In the genomic region with DNA sequence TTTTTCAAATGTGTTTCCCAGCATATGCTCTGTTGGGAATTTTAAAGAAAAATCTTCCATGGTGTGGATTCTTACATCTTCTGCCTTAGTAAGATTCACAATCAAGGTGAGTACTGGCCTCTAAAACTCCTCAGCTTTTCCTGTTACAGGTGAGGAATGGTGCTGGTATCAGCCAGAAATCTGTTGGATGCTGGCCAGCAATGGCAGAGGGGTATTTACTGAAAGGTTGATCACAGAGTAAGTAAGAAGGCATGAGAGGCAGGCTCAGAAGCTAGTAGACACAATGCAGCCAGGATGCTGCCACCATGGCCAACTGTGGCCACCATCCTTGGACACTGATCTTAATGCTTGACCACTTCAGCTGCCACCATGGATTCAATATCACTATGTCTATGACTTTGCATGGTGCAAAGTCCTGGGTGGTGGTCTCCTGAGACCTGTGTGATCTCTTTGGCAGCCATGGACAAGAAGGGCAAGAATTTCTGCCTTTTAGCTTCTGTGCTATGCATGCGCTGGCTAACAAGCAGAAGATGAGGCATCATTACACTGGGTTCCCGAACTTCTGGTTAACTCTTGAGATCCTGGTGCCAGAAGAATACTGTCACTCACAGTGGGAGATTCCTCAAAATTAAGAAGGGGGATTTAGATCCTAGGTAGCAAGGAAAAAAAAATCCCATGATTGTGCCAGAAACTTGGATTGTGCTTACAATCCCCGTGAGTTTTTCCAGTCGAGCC, we compare ENCODE assay signal across 1 cellular context.
TF ChIP-seq lines count a peak whose summit lies in the region.

No MANE protein-coding gene starts in this region.

TF ChIP-seq in H1, 55 proteins besides CTCF, POLR2A, EP300 and RAD21 (continued from another document):
- TF ChIP-seq, protein P1, sequence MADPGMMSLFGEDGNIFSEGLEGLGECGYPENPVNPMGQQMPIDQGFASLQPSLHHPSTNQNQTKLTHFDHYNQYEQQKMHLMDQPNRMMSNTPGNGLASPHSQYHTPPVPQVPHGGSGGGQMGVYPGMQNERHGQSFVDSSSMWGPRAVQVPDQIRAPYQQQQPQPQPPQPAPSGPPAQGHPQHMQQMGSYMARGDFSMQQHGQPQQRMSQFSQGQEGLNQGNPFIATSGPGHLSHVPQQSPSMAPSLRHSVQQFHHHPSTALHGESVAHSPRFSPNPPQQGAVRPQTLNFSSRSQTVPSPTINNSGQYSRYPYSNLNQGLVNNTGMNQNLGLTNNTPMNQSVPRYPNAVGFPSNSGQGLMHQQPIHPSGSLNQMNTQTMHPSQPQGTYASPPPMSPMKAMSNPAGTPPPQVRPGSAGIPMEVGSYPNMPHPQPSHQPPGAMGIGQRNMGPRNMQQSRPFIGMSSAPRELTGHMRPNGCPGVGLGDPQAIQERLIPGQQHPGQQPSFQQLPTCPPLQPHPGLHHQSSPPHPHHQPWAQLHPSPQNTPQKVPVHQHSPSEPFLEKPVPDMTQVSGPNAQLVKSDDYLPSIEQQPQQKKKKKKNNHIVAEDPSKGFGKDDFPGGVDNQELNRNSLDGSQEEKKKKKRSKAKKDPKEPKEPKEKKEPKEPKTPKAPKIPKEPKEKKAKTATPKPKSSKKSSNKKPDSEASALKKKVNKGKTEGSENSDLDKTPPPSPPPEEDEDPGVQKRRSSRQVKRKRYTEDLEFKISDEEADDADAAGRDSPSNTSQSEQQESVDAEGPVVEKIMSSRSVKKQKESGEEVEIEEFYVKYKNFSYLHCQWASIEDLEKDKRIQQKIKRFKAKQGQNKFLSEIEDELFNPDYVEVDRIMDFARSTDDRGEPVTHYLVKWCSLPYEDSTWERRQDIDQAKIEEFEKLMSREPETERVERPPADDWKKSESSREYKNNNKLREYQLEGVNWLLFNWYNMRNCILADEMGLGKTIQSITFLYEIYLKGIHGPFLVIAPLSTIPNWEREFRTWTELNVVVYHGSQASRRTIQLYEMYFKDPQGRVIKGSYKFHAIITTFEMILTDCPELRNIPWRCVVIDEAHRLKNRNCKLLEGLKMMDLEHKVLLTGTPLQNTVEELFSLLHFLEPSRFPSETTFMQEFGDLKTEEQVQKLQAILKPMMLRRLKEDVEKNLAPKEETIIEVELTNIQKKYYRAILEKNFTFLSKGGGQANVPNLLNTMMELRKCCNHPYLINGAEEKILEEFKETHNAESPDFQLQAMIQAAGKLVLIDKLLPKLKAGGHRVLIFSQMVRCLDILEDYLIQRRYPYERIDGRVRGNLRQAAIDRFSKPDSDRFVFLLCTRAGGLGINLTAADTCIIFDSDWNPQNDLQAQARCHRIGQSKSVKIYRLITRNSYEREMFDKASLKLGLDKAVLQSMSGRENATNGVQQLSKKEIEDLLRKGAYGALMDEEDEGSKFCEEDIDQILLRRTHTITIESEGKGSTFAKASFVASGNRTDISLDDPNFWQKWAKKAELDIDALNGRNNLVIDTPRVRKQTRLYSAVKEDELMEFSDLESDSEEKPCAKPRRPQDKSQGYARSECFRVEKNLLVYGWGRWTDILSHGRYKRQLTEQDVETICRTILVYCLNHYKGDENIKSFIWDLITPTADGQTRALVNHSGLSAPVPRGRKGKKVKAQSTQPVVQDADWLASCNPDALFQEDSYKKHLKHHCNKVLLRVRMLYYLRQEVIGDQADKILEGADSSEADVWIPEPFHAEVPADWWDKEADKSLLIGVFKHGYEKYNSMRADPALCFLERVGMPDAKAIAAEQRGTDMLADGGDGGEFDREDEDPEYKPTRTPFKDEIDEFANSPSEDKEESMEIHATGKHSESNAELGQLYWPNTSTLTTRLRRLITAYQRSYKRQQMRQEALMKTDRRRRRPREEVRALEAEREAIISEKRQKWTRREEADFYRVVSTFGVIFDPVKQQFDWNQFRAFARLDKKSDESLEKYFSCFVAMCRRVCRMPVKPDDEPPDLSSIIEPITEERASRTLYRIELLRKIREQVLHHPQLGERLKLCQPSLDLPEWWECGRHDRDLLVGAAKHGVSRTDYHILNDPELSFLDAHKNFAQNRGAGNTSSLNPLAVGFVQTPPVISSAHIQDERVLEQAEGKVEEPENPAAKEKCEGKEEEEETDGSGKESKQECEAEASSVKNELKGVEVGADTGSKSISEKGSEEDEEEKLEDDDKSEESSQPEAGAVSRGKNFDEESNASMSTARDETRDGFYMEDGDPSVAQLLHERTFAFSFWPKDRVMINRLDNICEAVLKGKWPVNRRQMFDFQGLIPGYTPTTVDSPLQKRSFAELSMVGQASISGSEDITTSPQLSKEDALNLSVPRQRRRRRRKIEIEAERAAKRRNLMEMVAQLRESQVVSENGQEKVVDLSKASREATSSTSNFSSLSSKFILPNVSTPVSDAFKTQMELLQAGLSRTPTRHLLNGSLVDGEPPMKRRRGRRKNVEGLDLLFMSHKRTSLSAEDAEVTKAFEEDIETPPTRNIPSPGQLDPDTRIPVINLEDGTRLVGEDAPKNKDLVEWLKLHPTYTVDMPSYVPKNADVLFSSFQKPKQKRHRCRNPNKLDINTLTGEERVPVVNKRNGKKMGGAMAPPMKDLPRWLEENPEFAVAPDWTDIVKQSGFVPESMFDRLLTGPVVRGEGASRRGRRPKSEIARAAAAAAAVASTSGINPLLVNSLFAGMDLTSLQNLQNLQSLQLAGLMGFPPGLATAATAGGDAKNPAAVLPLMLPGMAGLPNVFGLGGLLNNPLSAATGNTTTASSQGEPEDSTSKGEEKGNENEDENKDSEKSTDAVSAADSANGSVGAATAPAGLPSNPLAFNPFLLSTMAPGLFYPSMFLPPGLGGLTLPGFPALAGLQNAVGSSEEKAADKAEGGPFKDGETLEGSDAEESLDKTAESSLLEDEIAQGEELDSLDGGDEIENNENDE (IDR thresholded peaks at IDR 0.05; ENCODE audit: insufficient replicate concordance, low read length), result no peak
- TF ChIP-seq POLR2AphosphoS5 (IDR thresholded peaks at IDR 0.05; ENCODE audit: low read depth, low read length) (no peak), SIX5 (IDR thresholded peaks at IDR 0.05; ENCODE audit: low read depth, low read length) (no peak), CHD1 (IDR thresholded peaks at IDR 0.05; ENCODE audit: low read depth, low read length) (no peak), JUN (IDR thresholded peaks at IDR 0.05; ENCODE audit: low read depth, low read length) (no peak)
- TF ChIP-seq, protein P2, sequence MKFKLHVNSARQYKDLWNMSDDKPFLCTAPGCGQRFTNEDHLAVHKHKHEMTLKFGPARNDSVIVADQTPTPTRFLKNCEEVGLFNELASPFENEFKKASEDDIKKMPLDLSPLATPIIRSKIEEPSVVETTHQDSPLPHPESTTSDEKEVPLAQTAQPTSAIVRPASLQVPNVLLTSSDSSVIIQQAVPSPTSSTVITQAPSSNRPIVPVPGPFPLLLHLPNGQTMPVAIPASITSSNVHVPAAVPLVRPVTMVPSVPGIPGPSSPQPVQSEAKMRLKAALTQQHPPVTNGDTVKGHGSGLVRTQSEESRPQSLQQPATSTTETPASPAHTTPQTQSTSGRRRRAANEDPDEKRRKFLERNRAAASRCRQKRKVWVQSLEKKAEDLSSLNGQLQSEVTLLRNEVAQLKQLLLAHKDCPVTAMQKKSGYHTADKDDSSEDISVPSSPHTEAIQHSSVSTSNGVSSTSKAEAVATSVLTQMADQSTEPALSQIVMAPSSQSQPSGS (IDR thresholded peaks at IDR 0.05; ENCODE audit: low read length), result no peak
